In the genomic region with DNA sequence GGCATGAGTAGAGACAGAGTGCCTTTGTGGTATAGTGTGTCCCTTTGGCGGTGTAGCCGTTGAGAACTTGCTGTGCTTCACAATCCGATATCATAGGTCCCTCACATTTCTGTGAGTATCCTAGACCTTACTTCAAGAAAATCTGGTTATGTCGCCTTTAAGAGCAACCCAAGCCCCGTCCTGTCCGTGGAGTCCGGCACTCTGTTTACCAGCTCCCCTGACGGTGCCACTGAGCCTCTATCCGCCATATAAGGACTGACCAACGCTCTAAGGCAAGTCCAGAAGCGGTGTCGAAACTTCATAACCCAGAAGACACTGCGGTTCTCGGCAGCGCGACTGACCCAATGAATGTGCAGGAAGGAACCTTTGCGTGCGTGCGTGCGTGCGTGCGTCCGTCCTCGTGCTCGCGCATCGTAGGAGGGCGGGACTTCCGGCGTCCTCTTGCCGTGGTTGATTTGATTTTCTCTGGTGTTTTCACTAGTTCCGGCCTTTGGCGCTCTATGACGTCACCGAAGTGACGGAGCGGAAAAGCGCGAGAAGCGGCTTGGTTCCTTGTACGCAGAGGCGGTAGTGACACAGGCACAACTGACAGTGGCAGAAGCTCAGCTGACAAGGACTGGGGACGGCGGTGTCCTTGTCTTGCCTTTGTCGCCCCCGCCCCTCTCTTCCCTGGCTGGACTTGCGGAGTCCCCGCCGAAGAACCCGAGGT, we compare ENCODE assay signal across 8 cellular contexts. TPM values are rescaled to one million over a fixed set of nuclear protein-coding genes. Genes with fewer than 3 reads are reported as not detected.
DNase-seq lines count a peak whose midpoint lies in the region; ATAC-seq lines count a peak whose summit lies in the region.

Gene TRAPPC2B (plus strand): TSS at position 555 of the 709 bp plus-strand sequence. CDS start 1,283 bp downstream, outside the sequence.
Gene ZNF547 (plus strand): TSS at position 555 of the 709 bp plus-strand sequence. CDS start 5,005 bp downstream, outside the sequence.

- H3K4me1 Mint-ChIP-seq in activated CD8-positive, alpha-beta memory T cell treated with anti-CD3 and anti-CD28 coated beads, Interleukin-2, amount 10 ng/mL, durations not matched to agents 7 days and 5 days, result peaks cover 19% of the 10 kb centered on the region
- peaks cover 15 to 16% of the 10 kb centered on the region in 2 donors for H3K4me1 Mint-ChIP-seq in effector memory CD8-positive, alpha-beta T cell (ENCODE audit: low read depth in 2 of 2)

- peak within 1 kb of the TSS; percentile 95 for H3K27ac Mint-ChIP-seq in activated CD8-positive, alpha-beta memory T cell treated with anti-CD3 and anti-CD28 coated beads, Interleukin-2, amount 10 ng/mL, durations not matched to agents 7 days and 5 days
- H3K27ac Mint-ChIP-seq in effector memory CD8-positive, alpha-beta T cell, result peak within 1 kb of the TSS; percentile 97 to 99

- H3K36me3 Mint-ChIP-seq in activated CD8-positive, alpha-beta memory T cell treated with anti-CD3 and anti-CD28 coated beads, Interleukin-2, amount 10 ng/mL, durations not matched to agents 7 days and 5 days, result peaks cover 50% of the 10 kb centered on the region
- H3K36me3 Mint-ChIP-seq in effector memory CD8-positive, alpha-beta T cell (ENCODE audit: insufficient read depth), result peaks cover 18% of the 10 kb centered on the region

- DNase-seq in COR-L47 (lab: John Stamatoyannopoulos, UW), result peak; percentile 99
- DNase-seq in HT1080 (ENCODE audit: low read depth), result peak; percentile 100
- peak; percentile 98 for DNase-seq in NOMO-1 treated with DMSO at 0.1 percent for 48 hours (lab: John Stamatoyannopoulos, UW; ENCODE audit: unreplicated experiment)
- DNase-seq in activated CD8-positive, alpha-beta memory T cell treated with anti-CD3 and anti-CD28 coated beads, Interleukin-2, amount 10 ng/mL, durations not matched to agents 7 days and 5 days, result peak; percentile 100
- peak; percentile 96 to 99 (median 97) for DNase-seq in effector memory CD8-positive, alpha-beta T cell
- DNase-seq in medulla oblongata (ENCODE audit: extremely low spot score), result peak; percentile 99
- peak; percentile 89 to 96 (median 92) for DNase-seq in stimulated activated CD4-positive, alpha-beta T cell treated with anti-CD3 and anti-CD28 coated beads, TNF-alpha, amount 100 ng/mL, for 48 hours (ENCODE audit: low read depth in 3 of 3)

- CTCF ChIA-PET in activated CD8-positive, alpha-beta memory T cell treated with anti-CD3 and anti-CD28 coated beads, Interleukin-2, amount 10 ng/mL, durations not matched to agents 7 days and 5 days (lab: Charles Lee), result interaction anchor here (1.2 to 1.4 kb wide), 2 partner anchors 13 to 80 kb away, joined by 3 to 5 read pairs; partner anchors contain the start of gene ZNF304

- peaks cover 14% of the 10 kb centered on the region for H3K9me3 Mint-ChIP-seq in activated CD8-positive, alpha-beta memory T cell treated with anti-CD3 and anti-CD28 coated beads, Interleukin-2, amount 10 ng/mL, durations not matched to agents 7 days and 5 days (ENCODE audit: low read depth)
- peaks cover 4 to 11% of the 10 kb centered on the region in 2 donors for H3K9me3 Mint-ChIP-seq in effector memory CD8-positive, alpha-beta T cell

- H3K4me3 Mint-ChIP-seq in activated CD8-positive, alpha-beta memory T cell treated with anti-CD3 and anti-CD28 coated beads, Interleukin-2, amount 10 ng/mL, durations not matched to agents 7 days and 5 days, result peak within 1 kb of the TSS; percentile 90
- peak within 1 kb of the TSS; percentile 76 to 86 for H3K4me3 Mint-ChIP-seq in effector memory CD8-positive, alpha-beta T cell

- ATAC-seq in GM21367 (IDR thresholded peaks at IDR 0.05; ENCODE audit: unreplicated experiment), result peak; percentile 91
- ATAC-seq in activated CD8-positive, alpha-beta memory T cell treated with anti-CD3 and anti-CD28 coated beads, Interleukin-2, amount 10 ng/mL, durations not matched to agents 7 days and 5 days, result peak; percentile 95
- peak; percentile 91 for ATAC-seq in effector memory CD8-positive, alpha-beta T cell (replicated peaks)

- H3K27me3 Mint-ChIP-seq in activated CD8-positive, alpha-beta memory T cell treated with anti-CD3 and anti-CD28 coated beads, Interleukin-2, amount 10 ng/mL, durations not matched to agents 7 days and 5 days, result no peaks in the 10 kb centered on the region
- no peaks in the 10 kb centered on the region for H3K27me3 Mint-ChIP-seq in effector memory CD8-positive, alpha-beta T cell

RNA-seq across cellular contexts. Expression of gene TRAPPC2B, which starts in this region (rescaled TPM):
- total RNA-seq in HT1080 (2014; rRNA removed; shearing (Covaris generic)), result 12.2 and 17.1 TPM in 2 replicates
- polyA plus RNA-seq in HT1080 (2015; cell fraction: cytosol; rRNA removed), result 13.1 and 17.9 TPM in 2 replicates
- 9.4 and 11.6 TPM in 2 replicates for polyA plus RNA-seq in HT1080 (2015; cell fraction: nucleus; rRNA removed)
- 10 to 100 TPM in 1 of 2 experiments, 1 to 10 TPM in 1; 9.8 to 11.2 TPM for total RNA-seq in activated CD8-positive, alpha-beta memory T cell treated with anti-CD3 and anti-CD28 coated beads, Interleukin-2, amount 10 ng/mL, durations not matched to agents 7 days and 5 days

RNA-seq across cellular contexts. Expression of gene ZNF547, which starts in this region (rescaled TPM):
- 4.0 and 6.4 TPM in 2 replicates for total RNA-seq in HT1080 (2014; rRNA removed; shearing (Covaris generic))
- 0.43 and 0.90 TPM in 2 replicates for polyA plus RNA-seq in HT1080 (2015; cell fraction: cytosol; rRNA removed)
- 2.5 and 3.1 TPM in 2 replicates for polyA plus RNA-seq in HT1080 (2015; cell fraction: nucleus; rRNA removed)
- total RNA-seq in activated CD8-positive, alpha-beta memory T cell treated with anti-CD3 and anti-CD28 coated beads, Interleukin-2, amount 10 ng/mL, durations not matched to agents 7 days and 5 days, result 1 to 10 TPM; 3.5 to 4.4 TPM

Comparison
In these comparisons a context has a peak if more than half of its experiments do, and no peak if none do; other contexts are left out.
1. Peak in every context shown above with its lines: DNase-seq and ATAC-seq.